ENCODE assay signal across 21 cellular contexts in genomic region chr3:165814380-165814779, GRCh38. TPM values are rescaled to one million over a fixed set of nuclear protein-coding genes. Genes with fewer than 3 reads are reported as not detected.
DNase-seq lines count a peak whose midpoint lies in the region; ATAC-seq, FAIRE-seq and TF ChIP-seq lines count a peak whose summit lies in the region.
"Had no signal": no experiment of that assay in that cellular context is flagged by ENCODE, and none has a peak within 500 bp of the region (broad histone marks: within the 10 kb centered on the region; RNA-seq: fewer than 3 reads in every experiment).

No MANE protein-coding gene starts in this region.

- no peaks in the 10 kb centered on the region for H3K23me2 ChIP-seq in H9 (ENCODE audit: insufficient read length, low read depth, low read length, poor library complexity, severe bottlenecking)
- no peaks in the 10 kb centered on the region for H3K23me2 ChIP-seq in H1 (ENCODE audit: low read depth, low read length)

- H4K20me1 ChIP-seq in H9 (ENCODE audit: control insufficient read depth, insufficient read depth, insufficient read length), result no peaks in the 10 kb centered on the region
- H4K20me1 ChIP-seq in H1 (replicated peaks in 1 of 2; ENCODE audit: control insufficient read depth in 1 of 2, insufficient read depth in 2 of 2, low read length in 2 of 2), result no peaks in the 10 kb centered on the region
- H4K20me1 ChIP-seq: BLaER1 had no signal

- H3K4me2 ChIP-seq in H9 (ENCODE audit: insufficient read depth, insufficient read length, low read length) (no peak overlapping the region), H1 (ENCODE audit: insufficient read depth in 1 of 2, low read depth in 2 of 2, low read length in 2 of 2) (no peak overlapping the region)
- H3K4me2 ChIP-seq: BLaER1 had no signal

- H2BK12ac ChIP-seq in H9 (ENCODE audit: insufficient read length, low read depth, low read length) (no peak overlapping the region), H1 (ENCODE audit: low read depth, low read length) (no peak overlapping the region)

- H3K79me2 ChIP-seq in H9 (ENCODE audit: insufficient read depth, low read length), result no peaks in the 10 kb centered on the region
- no peaks in the 10 kb centered on the region for H3K79me2 ChIP-seq in H1 (ENCODE audit: control insufficient read depth in 1 of 2, insufficient read depth in 2 of 2, low read length in 2 of 2)

- no peaks in the 10 kb centered on the region for H3K4me1 Mint-ChIP-seq in H9
- H3K4me1 Mint-ChIP-seq: CD14-positive monocyte; CD4-positive, alpha-beta memory T cell had no signal

- H3K4me1 ChIP-seq in H9 (ENCODE audit: insufficient read depth, low read length), result no peaks in the 10 kb centered on the region
- no peaks in the 10 kb centered on the region for H3K4me1 ChIP-seq in H1 (replicated peaks in 1 of 4; ENCODE audit: control insufficient read depth in 3 of 4, insufficient read depth in 4 of 4, low read length in 3 of 4)
- H3K4me1 ChIP-seq: BLaER1, HAP-1 had no signal

- H3K4ac ChIP-seq in H9 (ENCODE audit: low read depth, low read length), result no peak overlapping the region
- no peak overlapping the region for H3K4ac ChIP-seq in H1 (replicated peaks; ENCODE audit: insufficient read length, low read depth, low read length)

- H2AK5ac ChIP-seq in H9 (ENCODE audit: insufficient read length, low read length), result no peak overlapping the region
- no peak overlapping the region for H2AK5ac ChIP-seq in H1 (ENCODE audit: low read depth, low read length)

- H3K27me3 ChIP-seq in H9 (ENCODE audit: insufficient read depth, low read length), result no peaks in the 10 kb centered on the region
- H3K27me3 ChIP-seq in H1 (replicated peaks in 1 of 4; ENCODE audit: control insufficient read depth in 3 of 4, extremely low read depth in 1 of 4, insufficient read depth in 3 of 4, low read length in 3 of 4), result no peaks in the 10 kb centered on the region
- H3K27me3 ChIP-seq: BLaER1 had no signal

- H3K27me3 Mint-ChIP-seq in H9 (ENCODE audit: low read depth), result no peaks in the 10 kb centered on the region
- H3K27me3 Mint-ChIP-seq: CD4-positive, alpha-beta memory T cell had no signal

- TF ChIP-seq CTCF in H9 (conservative IDR thresholded peaks at IDR 0.05), result no peak
- no peak for TF ChIP-seq CTCF in H1 (IDR thresholded peaks at IDR 0.05; ENCODE audit: control extremely low read depth in 1 of 3, insufficient read depth in 1 of 3, low read depth in 1 of 3, low read length in 3 of 3)

- no peaks in the 10 kb centered on the region for H3K36me3 Mint-ChIP-seq in H9 (ENCODE audit: insufficient read depth in 1 of 3, low read depth in 3 of 3)
- H3K36me3 Mint-ChIP-seq: CD14-positive monocyte; CD4-positive, alpha-beta memory T cell had no signal

- H3K36me3 ChIP-seq in H1 (ENCODE audit: control insufficient read depth in 2 of 4, insufficient read depth in 4 of 4, low read length in 3 of 4), result no peaks in the 10 kb centered on the region
- H3K36me3 ChIP-seq: BLaER1, HAP-1 had no signal

- no peaks in the 10 kb centered on the region for H3K9me3 Mint-ChIP-seq in H9

- H3K18ac ChIP-seq in H9 (ENCODE audit: insufficient read length, low read depth, low read length), result no peak overlapping the region
- no peak overlapping the region for H3K18ac ChIP-seq in H1 (ENCODE audit: extremely low read depth, low read length)

- H3K9me3 ChIP-seq in H9 (ENCODE audit: control insufficient read depth, low read depth, low read length) (no peaks in the 10 kb centered on the region), H1 (ENCODE audit: insufficient read depth in 2 of 2, low read depth in 1 of 2, low read length in 1 of 2) (no peaks in the 10 kb centered on the region)
- H3K9me3 ChIP-seq: BLaER1, HAP-1 had no signal

- WGBS in H9 (ENCODE audit: extremely low coverage, insufficient read length, low lambda C conversion rate), result no CpG with 5 or more reads among the region's 1 CpG
- WGBS in H1 (ENCODE audit: extremely low coverage in 1 of 2, insufficient coverage in 1 of 2, insufficient read length in 1 of 2, insufficient replicate concordance in 2 of 2, low coverage in 1 of 2, low lambda C conversion rate in 2 of 2, missing lambda C conversion rate in 1 of 2), 2 experiments, result 28% methylated on average over 1 of the region's 1 CpG; no CpG with 5 or more reads in 1 of the 2 experiments

- no peak overlapping the region for H4K91ac ChIP-seq in H9 (ENCODE audit: insufficient read length, low read depth, low read length)
- H4K91ac ChIP-seq in H1 (replicated peaks; ENCODE audit: insufficient read length, low read length), result no peak overlapping the region

- ATAC-seq in left lobe of liver, result peak; percentile 32
- no peak for ATAC-seq in HG03139 (IDR thresholded peaks at IDR 0.05; ENCODE audit: unreplicated experiment)

- H3K56ac ChIP-seq in H9 (ENCODE audit: insufficient read length, low read depth, low read length) (no peak overlapping the region), H1 (replicated peaks; ENCODE audit: insufficient read length, low read depth, low read length) (no peak overlapping the region)

- H4K8ac ChIP-seq in H9 (replicated peaks; ENCODE audit: insufficient read length, low read depth, low read length), result no peak overlapping the region
- H4K8ac ChIP-seq in H1 (ENCODE audit: extremely low read depth, insufficient read depth, low read length), result no peak overlapping the region

- CTCF ChIA-PET in H1 (lab: Charles Lee; ENCODE audit: partially characterized antibody), result no interaction called here

- H3K23ac ChIP-seq in H9 (ENCODE audit: insufficient read length, low read depth, low read length), result no peak overlapping the region
- no peak overlapping the region for H3K23ac ChIP-seq in H1 (ENCODE audit: insufficient read length)

- TF ChIP-seq RAD21 in H1 (IDR thresholded peaks at IDR 0.05 in 1 of 2, conservative IDR thresholded peaks at IDR 0.05 in 1 of 2; ENCODE audit: low read depth in 2 of 2, low read length in 2 of 2), result no peak

- H2BK120ac ChIP-seq in H9 (ENCODE audit: low read depth, low read length, poor library complexity, severe bottlenecking), result no peak overlapping the region
- no peak overlapping the region for H2BK120ac ChIP-seq in H1 (replicated peaks; ENCODE audit: low read depth, low read length)

- H2BK20ac ChIP-seq in H9 (ENCODE audit: low read depth, low read length, poor library complexity, severe bottlenecking) (no peak overlapping the region), H1 (ENCODE audit: low read length) (no peak overlapping the region)

- TF ChIP-seq EP300 in H1 (IDR thresholded peaks at IDR 0.05; ENCODE audit: borderline replicate concordance in 1 of 2, low read depth in 2 of 2, low read length in 2 of 2), result no peak

- H3K9ac ChIP-seq in H9 (ENCODE audit: extremely low read depth, insufficient read length, low read length), result no peak overlapping the region
- no peak overlapping the region for H3K9ac ChIP-seq in H1 (replicated peaks in 1 of 4; ENCODE audit: extremely low read depth in 1 of 4, low read depth in 3 of 4, low read length in 3 of 4)
- H3K9ac ChIP-seq: BLaER1, GM23248 had no signal

- no peak overlapping the region for H3K4me3 Mint-ChIP-seq in H9
- H3K4me3 Mint-ChIP-seq: CD14-positive monocyte; CD4-positive, alpha-beta memory T cell had no signal

- TF ChIP-seq POLR2A in H1 (IDR thresholded peaks at IDR 0.05; ENCODE audit: control extremely low read depth in 1 of 2, low read depth in 2 of 2, low read length in 2 of 2), result no peak

- H2BK15ac ChIP-seq in H9 (ENCODE audit: low read depth, low read length) (no peak overlapping the region), H1 (ENCODE audit: low read length) (no peak overlapping the region)

- FAIRE-seq in GM19239 (lab: Jason Lieb, UNC) (peak; percentile 8), H1 (lab: Jason Lieb, UNC) (no peak)
- FAIRE-seq: GM12892, GM18507 had no signal

- H3K27ac Mint-ChIP-seq in H9, result peak overlapping the region in 2 of 3 experiments; percentile 30 to 57; a peak in 1 of 7 replicates
- H3K27ac Mint-ChIP-seq: CD14-positive monocyte; CD4-positive, alpha-beta memory T cell had no signal

- H2AFZ ChIP-seq in H9 (ENCODE audit: low read length), result peak overlapping the region; percentile 82
- 0 out of 2 replicates have a peak overlapping the region, but pooled peaks have one; percentile 65 for H2AFZ ChIP-seq in H1 (ENCODE audit: low read length)
- H2AFZ ChIP-seq: GM23248 had no signal

- no peak overlapping the region for H3T11ph ChIP-seq in H9 (ENCODE audit: low read length)

- DNase-seq in GM19239 (ENCODE audit: insufficient read length, low spot score), result no peak
- DNase-seq in H9, result no peak
- DNase-seq in H1 (ENCODE audit: low read depth in 1 of 2, low spot score in 2 of 2), result no peak
- no peak for DNase-seq in left lobe of liver (ENCODE audit: low spot score)
- DNase-seq in NCI-H2227 treated with DMSO at 0.1 percent for 48 hours (lab: John Stamatoyannopoulos, UW), result no peak
- no peak for DNase-seq in germinal center (ENCODE audit: low spot score)
- no peak for DNase-seq in hypothalamus (lab: John Stamatoyannopoulos, UW)
- DNase-seq: CD4-positive, alpha-beta memory T cell; DMS53; DND-41; EL; GM23248; Kasumi-1; KG1 had no signal

- H2BK5ac ChIP-seq in H9 (ENCODE audit: insufficient read length, low read length), result no peak overlapping the region
- H2BK5ac ChIP-seq in H1 (ENCODE audit: low read depth, low read length), result no peak overlapping the region

- H3K27ac ChIP-seq in H9 (ENCODE audit: insufficient read length, low read depth, low read length), result peak overlapping the region; percentile 45
- no peak overlapping the region for H3K27ac ChIP-seq in H1 (ENCODE audit: low read depth, low read length)
- H3K27ac ChIP-seq: BLaER1, GM23248 had no signal

- H3K14ac ChIP-seq in H9 (ENCODE audit: insufficient read depth, low read length) (no peak overlapping the region), H1 (ENCODE audit: insufficient read length) (no peak overlapping the region)

- H3K79me1 ChIP-seq in H9 (ENCODE audit: insufficient read depth, low read depth, low read length, poor library complexity, severe bottlenecking) (no peaks in the 10 kb centered on the region), H1 (ENCODE audit: low read depth, low read length) (no peaks in the 10 kb centered on the region)

- H3K4me3 ChIP-seq in H1 (ENCODE audit: extremely low read depth in 1 of 4, insufficient read depth in 2 of 4, low read depth in 3 of 4, low read length in 4 of 4), result no peak overlapping the region
- H3K4me3 ChIP-seq: BLaER1, GM23248, HAP-1 had no signal

- POLR2A ChIA-PET in H1 (lab: Charles Lee; ENCODE audit: partially characterized antibody), result no interaction called here

- H4K5ac ChIP-seq in H9 (ENCODE audit: insufficient read length, low read depth, low read length) (no peak overlapping the region), H1 (ENCODE audit: insufficient read length, low read depth, low read length) (no peak overlapping the region)

RNA-seq across cellular contexts. Expression of gene BCHE, which starts 22.8 kb away (rescaled TPM):
- 0.79 and 1.4 TPM in 2 replicates for total RNA-seq in H9 (2021)
- 1.7 and 1.9 TPM in 2 replicates for total RNA-seq in H1 (2021; fragmentation: NEBNext Ultra II Directional; extraction: Animal tissue kit (Norgen Biotek cat#: 25700))
- 0.35 and 0.56 TPM in 2 replicates for polyA plus RNA-seq in H1 (2011; rRNA removed)
- 0.57 TPM for polyA plus RNA-seq in H1 (2011; cell fraction: cytosol; rRNA removed)
- polyA plus RNA-seq in H1 (2011; cell fraction: nucleus; rRNA removed), result 0.07 TPM
- 0.98 to 1.4 TPM (median 1.2 TPM) in 4 replicates for polyA plus RNA-seq in H1 (2012, experiment 1 of 2)
- not detected for polyA plus RNA-seq in H1 (2012, experiment 2 of 2)
- 6.1 TPM for polyA plus RNA-seq in H1 (2013, experiment 1 of 2)
- polyA plus RNA-seq in H1 (2013, experiment 2 of 2), result 5.9 TPM
- polyA minus RNA-seq in H1 (2011; rRNA and poly(A)+ RNA removed), result 0.82 and 1.2 TPM in 2 replicates
- polyA minus RNA-seq in H1 (2011; cell fraction: cytosol; rRNA and poly(A)+ RNA removed), result 0.59 TPM
- polyA minus RNA-seq in H1 (2011; cell fraction: nucleus; rRNA and poly(A)+ RNA removed), result 0.70 TPM
- total RNA-seq in left lobe of liver, result 38.3 TPM
- total RNA-seq: CD4-positive, alpha-beta memory T cell; GM23248; HT-29 had no signal
- polyA plus RNA-seq: CD14-positive monocyte; CD4-positive, alpha-beta memory T cell; GM23248 had no signal

Comparison
In these comparisons a context has a peak if more than half of its experiments do, and no peak if none do; other contexts are left out.
1. RNA of gene BCHE, which starts 22.8 kb away (total RNA-seq): 38.3 TPM in left lobe of liver (single experiment); 1.7 to 1.9 TPM in H1 and 0.79 to 1.4 TPM in H9; every median in the first group is over 10 times any median in the second.